Comparison of ENCODE assay signal across 16 cellular contexts in genomic region chr4:30116401-30116800, GRCh38.
"Had no signal": no experiment of that assay in that cellular context is flagged by ENCODE, and none has a peak within 500 bp of the region (broad histone marks: within the 10 kb centered on the region; RNA-seq: fewer than 3 reads in every experiment).

No MANE protein-coding gene starts in this region.

- ATAC-seq: esophagus mucosa; gastroesophageal sphincter; left lobe of liver; naive thymus-derived CD4-positive, alpha-beta T cell had no signal

- DNase-seq: cortex of kidney; dorsolateral prefrontal cortex; effector CD8-positive, alpha-beta T cell; glutamatergic neuron; islet precursor cell; mammary epithelial cell; naive thymus-derived CD4-positive, alpha-beta T cell; nephron progenitor cell; ovary; small intestine; stimulated activated CD4-positive, alpha-beta T cell treated with anti-CD3 and anti-CD28 coated beads, Interleukin-12 subunit alpha, Interleukin-12 subunit beta, amount 100 ng/mL, for 4 hours; stimulated activated naive CD4-positive, alpha-beta T cell treated with Interleukin-2 at 50 U/mL for 16 hours; thyroid gland had no signal
